13 cellular contexts compared by ENCODE assay signal in the genomic region with DNA sequence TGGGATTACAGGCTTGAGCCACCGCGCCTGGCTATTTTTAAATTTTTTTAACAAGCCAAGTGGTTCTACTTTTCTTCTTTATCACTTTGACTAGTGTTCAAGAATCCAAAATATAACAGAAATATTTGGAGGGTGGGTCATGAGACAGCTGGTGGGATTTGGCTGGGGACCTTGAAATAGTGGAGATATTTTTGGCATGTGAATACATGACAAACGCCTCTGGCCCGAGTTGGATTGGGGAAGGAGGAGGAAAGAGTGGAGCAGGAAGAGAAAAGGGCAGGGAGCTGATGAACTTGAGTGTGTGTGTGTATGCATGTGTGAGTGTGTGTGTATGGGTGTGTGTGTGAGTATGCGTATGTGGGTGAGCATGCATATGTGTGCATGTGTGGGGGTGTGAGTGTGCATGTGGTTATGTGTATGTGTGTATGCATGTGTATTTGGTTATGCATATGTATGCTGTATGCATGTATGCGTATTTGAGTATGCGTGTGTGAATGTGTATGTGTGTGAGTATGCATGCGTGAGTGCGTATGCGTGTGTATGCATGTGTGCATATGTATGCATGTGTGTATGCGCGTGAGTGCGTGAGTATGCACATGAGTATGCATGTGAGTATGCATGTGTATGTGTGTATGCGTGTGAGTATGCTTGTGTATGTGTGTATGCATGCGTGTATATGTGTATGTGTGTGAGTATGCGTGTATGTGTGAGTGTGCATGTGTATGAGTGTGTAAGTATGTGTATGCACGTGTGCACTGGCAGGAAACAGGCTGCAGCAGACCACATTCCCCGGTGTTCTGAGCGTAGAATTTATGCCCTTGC. TPM values are rescaled to one million over a fixed set of nuclear protein-coding genes. Genes with fewer than 3 reads are reported as not detected.
A peak's percentile ranks its signal among the peaks of the same experiment; 100 is the strongest.
DNase-seq lines count a peak whose midpoint lies in the region; ATAC-seq and TF ChIP-seq lines count a peak whose summit lies in the region.
"Had no signal": no experiment of that assay in that cellular context is flagged by ENCODE, and none has a peak within 500 bp of the region (broad histone marks: within the 10 kb centered on the region; RNA-seq: fewer than 3 reads in every experiment).

No MANE protein-coding gene starts in this region.

- DNase-seq in AG09319 (ENCODE audit: extremely low read depth, low read depth) (peak; percentile 16), chondrocyte (ENCODE audit: low spot score) (no peak), BE2C (no peak), SK-N-SH (no peak), nucleus accumbens (lab: John Stamatoyannopoulos, UW) (no peak)
- no peak for DNase-seq in naive thymus-derived CD4-positive, alpha-beta T cell
- DNase-seq in effector CD4-positive, alpha-beta T cell, result no peak
- DNase-seq: activated CD4-positive, CD25-positive, alpha-beta regulatory T cell; glutamatergic neuron; NCI-H146; stimulated activated CD4-positive, alpha-beta T cell treated with anti-CD3 and anti-CD28 coated beads, Interleukin-2, amount 100 ng/mL, for 24 hours had no signal

- WGBS in SK-N-SH (ENCODE audit: low lambda C conversion rate), result 90% methylated on average over 19 of the region's 19 CpGs

- no peaks in the 10 kb centered on the region for H3K9me2 ChIP-seq in SK-N-SH

- CTCF ChIA-PET in HEK293 (lab: Yijun Ruan, JAX) (no interaction called here), SK-N-SH (lab: Yijun Ruan, JAX) (no interaction called here)
- CTCF ChIA-PET in naive thymus-derived CD4-positive, alpha-beta T cell (lab: Charles Lee), result no interaction called here

- POLR2A ChIA-PET in HEK293 (lab: Yijun Ruan, JAX), result no interaction called here
- POLR2A ChIA-PET in naive thymus-derived CD4-positive, alpha-beta T cell (lab: Charles Lee), result no interaction called here
- POLR2A ChIA-PET in SK-N-SH (lab: Yijun Ruan, JAX), result no interaction called here

- H2AFZ ChIP-seq in SK-N-SH (ENCODE audit: low read depth), result no peak overlapping the region

- H3K4me1 ChIP-seq in HEK293 (ENCODE audit: control insufficient read depth, insufficient read depth, low read length), result no peaks in the 10 kb centered on the region
- peaks cover 33 to 34% of the 10 kb centered on the region in 2 donors for H3K4me1 ChIP-seq in naive thymus-derived CD4-positive, alpha-beta T cell (ENCODE audit: control insufficient read depth in 2 of 2, insufficient read depth in 2 of 2, low read length in 2 of 2)
- peaks cover 4% of the 10 kb centered on the region; the same call in 1 of the 2 replicates for H3K4me1 ChIP-seq in BE2C
- peaks cover 0 to 17% of the 10 kb centered on the region in 2 experiments; a peak in 1 of 4 replicates for H3K4me1 ChIP-seq in SK-N-SH (ENCODE audit: control insufficient read depth in 1 of 2, insufficient read depth in 2 of 2, low read depth in 1 of 2, low read length in 1 of 2)

- peak overlapping the region; percentile 88 for H3K27ac Mint-ChIP-seq in chondrocyte (ENCODE audit: unreplicated experiment)
- H3K27ac Mint-ChIP-seq in naive thymus-derived CD4-positive, alpha-beta T cell, result peak overlapping the region in 7 of 9 donors; percentile 8 to 60 (median 56)

- H4K20me1 ChIP-seq in SK-N-SH (ENCODE audit: insufficient read depth), result no peaks in the 10 kb centered on the region

- no peak for TF ChIP-seq EP300 in SK-N-SH (IDR thresholded peaks at IDR 0.05; ENCODE audit: borderline replicate concordance in 1 of 2, low read depth in 1 of 2, low read length in 1 of 2)

- no peaks in the 10 kb centered on the region for H3K9me3 Mint-ChIP-seq in chondrocyte (ENCODE audit: low read depth)
- no peaks in the 10 kb centered on the region for H3K9me3 Mint-ChIP-seq in naive thymus-derived CD4-positive, alpha-beta T cell

- H3K4me1 Mint-ChIP-seq in chondrocyte (ENCODE audit: low read depth), result peaks cover 59% of the 10 kb centered on the region
- H3K4me1 Mint-ChIP-seq in naive thymus-derived CD4-positive, alpha-beta T cell, result peaks cover 29 to 67% (median 55%) of the 10 kb centered on the region in 7 donors

- H3K27ac ChIP-seq in HEK293 (ENCODE audit: extremely low read depth, low read depth, low read length) (no peak overlapping the region), SK-N-SH (ENCODE audit: low read depth in 2 of 2, low read length in 1 of 2) (no peak overlapping the region)
- no peak overlapping the region for H3K27ac ChIP-seq in naive thymus-derived CD4-positive, alpha-beta T cell (ENCODE audit: low read depth, low read length)
- H3K27ac ChIP-seq: suprapubic skin had no signal

- peaks cover 9% of the 10 kb centered on the region; the same call in 1 of the 2 replicates for H3K79me2 ChIP-seq in SK-N-SH (ENCODE audit: insufficient read depth)

- H3K27me3 Mint-ChIP-seq in chondrocyte (ENCODE audit: low read depth), result no peaks in the 10 kb centered on the region
- no peaks in the 10 kb centered on the region for H3K27me3 Mint-ChIP-seq in naive thymus-derived CD4-positive, alpha-beta T cell

- no peak overlapping the region for H3K4me3 ChIP-seq in HEK293 (ENCODE audit: low read depth, low read length)
- H3K4me3 ChIP-seq in naive thymus-derived CD4-positive, alpha-beta T cell (ENCODE audit: low read length), result no peak overlapping the region
- H3K4me3 ChIP-seq in BE2C (ENCODE audit: low read depth, low read length), result no peak overlapping the region
- no peak overlapping the region for H3K4me3 ChIP-seq in SK-N-SH (ENCODE audit: low read depth in 2 of 2, low read length in 1 of 2)
- H3K4me3 ChIP-seq: suprapubic skin had no signal

- intact Hi-C loops in naive thymus-derived CD4-positive, alpha-beta T cell (cut with micrococcal nuclease), result no loop called here

- no peak for ATAC-seq in naive thymus-derived CD4-positive, alpha-beta T cell

- no peaks in the 10 kb centered on the region for H3K9me3 ChIP-seq in HEK293 (ENCODE audit: control insufficient read depth, insufficient read depth, low read depth, low read length)
- H3K9me3 ChIP-seq in naive thymus-derived CD4-positive, alpha-beta T cell (ENCODE audit: control insufficient read depth in 2 of 3, low read length in 3 of 3), result no peaks in the 10 kb centered on the region
- no peaks in the 10 kb centered on the region for H3K9me3 ChIP-seq in BE2C
- no peaks in the 10 kb centered on the region for H3K9me3 ChIP-seq in SK-N-SH
- H3K9me3 ChIP-seq: suprapubic skin had no signal

- H3K27me3 ChIP-seq in naive thymus-derived CD4-positive, alpha-beta T cell (ENCODE audit: control insufficient read depth in 2 of 2, insufficient read depth in 2 of 2, low read length in 2 of 2), result no peaks in the 10 kb centered on the region
- no peaks in the 10 kb centered on the region for H3K27me3 ChIP-seq in BE2C
- no peaks in the 10 kb centered on the region for H3K27me3 ChIP-seq in SK-N-SH (ENCODE audit: insufficient read depth)
- H3K27me3 ChIP-seq: suprapubic skin had no signal

- peaks cover 33% of the 10 kb centered on the region for H3K36me3 Mint-ChIP-seq in chondrocyte (ENCODE audit: low read depth)
- peaks cover 8 to 48% (median 36%) of the 10 kb centered on the region in 5 donors for H3K36me3 Mint-ChIP-seq in naive thymus-derived CD4-positive, alpha-beta T cell

- H3K4me2 ChIP-seq in SK-N-SH, result no peak overlapping the region; the same call in 1 of the 2 replicates

- no peaks in the 10 kb centered on the region for H3F3A ChIP-seq in SK-N-SH (replicated peaks; ENCODE audit: insufficient read depth)

- H3K36me3 ChIP-seq in HEK293 (ENCODE audit: control insufficient read depth in 2 of 2, insufficient read depth in 1 of 2, low read length in 2 of 2) (peaks cover 0 to 89% of the 10 kb centered on the region in 2 experiments; a peak in 2 of 3 replicates), BE2C (peaks cover 89% of the 10 kb centered on the region), SK-N-SH (replicated peaks in 1 of 2; ENCODE audit: control insufficient read depth in 1 of 2, insufficient read depth in 2 of 2, low read length in 1 of 2) (peaks cover 44 to 78% of the 10 kb centered on the region in 2 experiments)
- H3K36me3 ChIP-seq in naive thymus-derived CD4-positive, alpha-beta T cell (ENCODE audit: control insufficient read depth in 2 of 3, insufficient read depth in 3 of 3, low read length in 3 of 3), result peaks cover 24 to 74% (median 31%) of the 10 kb centered on the region in 3 experiments

- no peak for TF ChIP-seq CTCF in AG09319 (IDR thresholded peaks at IDR 0.05; ENCODE audit: low read depth, low read length)
- TF ChIP-seq CTCF in HEK293 (tag by site-specific recombination; IDR thresholded peaks at IDR 0.05), result no peak
- TF ChIP-seq CTCF in chondrocyte (IDR thresholded peaks at IDR 0.05), result no peak
- TF ChIP-seq CTCF in BE2C (IDR thresholded peaks at IDR 0.05; ENCODE audit: low read depth, low read length), result no peak
- TF ChIP-seq CTCF in SK-N-SH (IDR thresholded peaks at IDR 0.05), result no peak

- no peak overlapping the region for H3K9ac ChIP-seq in SK-N-SH

- no peak for TF ChIP-seq RAD21 in SK-N-SH (IDR thresholded peaks at IDR 0.05; ENCODE audit: low read length)

- no peak overlapping the region for H3K4me3 Mint-ChIP-seq in chondrocyte (ENCODE audit: unreplicated experiment)
- H3K4me3 Mint-ChIP-seq in naive thymus-derived CD4-positive, alpha-beta T cell, result no peak overlapping the region

TF ChIP-seq in HEK293, 187 proteins besides CTCF, POLR2A, EP300 and RAD21 (continues in another document):
- no peak for TF ChIP-seq GLI4 (tag by site-specific recombination; IDR thresholded peaks at IDR 0.05)

TF ChIP-seq in SK-N-SH, 30 proteins besides CTCF, POLR2A, EP300 and RAD21 (continues in another document):
- TF ChIP-seq RXRA (IDR thresholded peaks at IDR 0.05; ENCODE audit: borderline replicate concordance, low read depth), result no peak
- no peak for TF ChIP-seq CHD2 (IDR thresholded peaks at IDR 0.05; ENCODE audit: low read length, partially characterized antibody)
- no peak for TF ChIP-seq FOXM1 (IDR thresholded peaks at IDR 0.05; ENCODE audit: low read depth)
- TF ChIP-seq TCF12 (IDR thresholded peaks at IDR 0.05), result no peak
- TF ChIP-seq ELF1 (IDR thresholded peaks at IDR 0.05), result no peak
- TF ChIP-seq EZH2phosphoT487 (IDR thresholded peaks at IDR 0.05; ENCODE audit: borderline replicate concordance, low read depth), result no peak
- TF ChIP-seq RFX5 (IDR thresholded peaks at IDR 0.05; ENCODE audit: low read length), result no peak

RNA-seq across cellular contexts. Expression of gene JADE1, which starts 49.6 kb away (rescaled TPM):
- total RNA-seq in chondrocyte, result 28.9 to 34.0 TPM (median 31.4 TPM) in 3 replicates
- total RNA-seq in naive thymus-derived CD4-positive, alpha-beta T cell, result 10 to 100 TPM; 35.4 to 79.5 (median 62.2) TPM
- polyA plus RNA-seq in naive thymus-derived CD4-positive, alpha-beta T cell, result 10 to 100 TPM; 34.5 to 55.8 TPM
- polyA plus RNA-seq in BE2C (2012; ENCODE audit: insufficient read depth, insufficient read length, low read depth), result 27.5 TPM
- polyA plus RNA-seq in SK-N-SH (2012; rRNA removed), result 9.1 and 10.9 TPM in 2 replicates
- polyA plus RNA-seq in SK-N-SH (2012; cell fraction: cytosol; rRNA removed), result 9.6 and 11.1 TPM in 2 replicates
- polyA plus RNA-seq in SK-N-SH (2012; cell fraction: nucleus; rRNA removed), result 13.7 and 18.1 TPM in 2 replicates
